ENCODE assay signal across 13 cellular contexts in genomic region chr17:61159415-61159814, GRCh38.
DNase-seq lines count a peak whose midpoint lies in the region; FAIRE-seq and TF ChIP-seq lines count a peak whose summit lies in the region.
"Had no signal": no experiment of that assay in that cellular context is flagged by ENCODE, and none has a peak within 500 bp of the region (broad histone marks: within the 10 kb centered on the region; RNA-seq: fewer than 3 reads in every experiment).

No MANE protein-coding gene starts in this region.

- H3K23me2 ChIP-seq in H1 (ENCODE audit: low read depth, low read length) = no peaks in the 10 kb centered on the region

- no peak overlapping the region for H3K14ac ChIP-seq in H1 (ENCODE audit: insufficient read length)

- TF ChIP-seq EP300 in H1 (IDR thresholded peaks at IDR 0.05; ENCODE audit: borderline replicate concordance in 1 of 2, low read depth in 2 of 2, low read length in 2 of 2) = no peak

- H4K8ac ChIP-seq in H1 (ENCODE audit: extremely low read depth, insufficient read depth, low read length) = no peak overlapping the region

- no peak overlapping the region for H3K27ac ChIP-seq in H1 (ENCODE audit: low read depth, low read length)
- peak overlapping the region; percentile 2 for H3K27ac ChIP-seq in neutrophil
- no peak overlapping the region for H3K27ac ChIP-seq in vagina
- H3K27ac ChIP-seq: epithelial cell of prostate, thyroid gland had no signal

- H3K23ac ChIP-seq in H1 (ENCODE audit: insufficient read length) = no peak overlapping the region

- no peak overlapping the region for H3K18ac ChIP-seq in H1 (ENCODE audit: extremely low read depth, low read length)

- no peaks in the 10 kb centered on the region for H3K36me3 Mint-ChIP-seq in activated CD4-positive, alpha-beta memory T cell treated with anti-CD3 and anti-CD28 coated beads, Interleukin-2, amount 10 ng/mL, durations not matched to agents 7 days and 5 days (ENCODE audit: low read depth)

- CTCF ChIA-PET in H1 (lab: Charles Lee; ENCODE audit: partially characterized antibody) = no interaction called here
- CTCF ChIA-PET in activated CD4-positive, alpha-beta memory T cell treated with anti-CD3 and anti-CD28 coated beads, Interleukin-2, amount 10 ng/mL, durations not matched to agents 7 days and 5 days (lab: Charles Lee) = no interaction called here

- TF ChIP-seq RAD21 in H1 (IDR thresholded peaks at IDR 0.05 in 1 of 2, conservative IDR thresholded peaks at IDR 0.05 in 1 of 2; ENCODE audit: low read depth in 2 of 2, low read length in 2 of 2) = no peak

- no peak overlapping the region for H4K91ac ChIP-seq in H1 (replicated peaks; ENCODE audit: insufficient read length, low read length)

- no peak overlapping the region for H3K4me3 Mint-ChIP-seq in activated CD4-positive, alpha-beta memory T cell treated with anti-CD3 and anti-CD28 coated beads, Interleukin-2, amount 10 ng/mL, durations not matched to agents 7 days and 5 days
- H3K4me3 Mint-ChIP-seq: activated T-helper 1 cell treated with anti-CD3 and anti-CD28 coated beads, Interleukin-12 subunit alpha, Interleukin-12 subunit beta, Interleukin-2, Interleukin-4 antibody, amounts not matched to agents 30 ng/mL and 10 ng/mL and 1 ng/mL, durations not matched to agents 14 hours and 24 hours and 36 hours had no signal

- no peaks in the 10 kb centered on the region for H3K79me2 ChIP-seq in H1 (ENCODE audit: control insufficient read depth in 1 of 2, insufficient read depth in 2 of 2, low read length in 2 of 2)

- H3K4me1 Mint-ChIP-seq in activated CD4-positive, alpha-beta memory T cell treated with anti-CD3 and anti-CD28 coated beads, Interleukin-2, amount 10 ng/mL, durations not matched to agents 7 days and 5 days = peaks cover 11% of the 10 kb centered on the region

- no peak overlapping the region for H3K9ac ChIP-seq in H1 (replicated peaks in 1 of 4; ENCODE audit: extremely low read depth in 1 of 4, low read depth in 3 of 4, low read length in 3 of 4)

- no peak for TF ChIP-seq POLR2A in GM12892 (IDR thresholded peaks at IDR 0.05; ENCODE audit: low read depth, low read length)
- TF ChIP-seq POLR2A in H1 (IDR thresholded peaks at IDR 0.05; ENCODE audit: control extremely low read depth in 1 of 2, low read depth in 2 of 2, low read length in 2 of 2) = no peak
- no peak for TF ChIP-seq POLR2A in vagina (IDR thresholded peaks at IDR 0.05)

- no peaks in the 10 kb centered on the region for H4K20me1 ChIP-seq in H1 (replicated peaks in 1 of 2; ENCODE audit: control insufficient read depth in 1 of 2, insufficient read depth in 2 of 2, low read length in 2 of 2)

- H2BK120ac ChIP-seq in H1 (replicated peaks; ENCODE audit: low read depth, low read length) = no peak overlapping the region

- H2AFZ ChIP-seq in H1 (ENCODE audit: low read length) = no peak overlapping the region

- H2BK15ac ChIP-seq in H1 (ENCODE audit: low read length) = no peak overlapping the region

- no peak overlapping the region for H2BK5ac ChIP-seq in H1 (ENCODE audit: low read depth, low read length)

- H3K36me3 ChIP-seq in H1 (ENCODE audit: control insufficient read depth in 2 of 4, insufficient read depth in 4 of 4, low read length in 3 of 4) = no peaks in the 10 kb centered on the region
- H3K36me3 ChIP-seq in neutrophil = no peaks in the 10 kb centered on the region
- H3K36me3 ChIP-seq in vagina = no peaks in the 10 kb centered on the region
- H3K36me3 ChIP-seq: thyroid gland had no signal

- peak overlapping the region; percentile 48 for H4K5ac ChIP-seq in H1 (ENCODE audit: insufficient read length, low read depth, low read length)

- DNase-seq in GM12892 (ENCODE audit: insufficient read length) (no peak), NCI-H69 (lab: John Stamatoyannopoulos, UW) (peak; percentile 60), H1 (ENCODE audit: low read depth in 1 of 2, low spot score in 2 of 2) (no peak), superior temporal gyrus (ENCODE audit: extremely low spot score) (no peak), NAMALWA (ENCODE audit: low spot score) (no peak), vagina (ENCODE audit: extremely low spot score in 2 of 2) (no peak)
- no peak for DNase-seq in activated CD4-positive, alpha-beta memory T cell treated with anti-CD3 and anti-CD28 coated beads, Interleukin-2, amount 10 ng/mL, durations not matched to agents 7 days and 5 days
- DNase-seq: NCI-H1436 treated with DMSO at 0.1 percent for 48 hours, NCI-H748 treated with DMSO at 0.1 percent for 48 hours, thyroid gland had no signal

- FAIRE-seq in GM12892 (lab: Jason Lieb, UNC) = peak; percentile 50
- FAIRE-seq in H1 (lab: Jason Lieb, UNC) = peak; percentile 79

- no peak overlapping the region for H3K27ac Mint-ChIP-seq in activated CD4-positive, alpha-beta memory T cell treated with anti-CD3 and anti-CD28 coated beads, Interleukin-2, amount 10 ng/mL, durations not matched to agents 7 days and 5 days
- H3K27ac Mint-ChIP-seq: activated T-helper 1 cell treated with anti-CD3 and anti-CD28 coated beads, Interleukin-12 subunit alpha, Interleukin-12 subunit beta, Interleukin-2, Interleukin-4 antibody, amounts not matched to agents 30 ng/mL and 10 ng/mL and 1 ng/mL, durations not matched to agents 14 hours and 24 hours and 36 hours had no signal

- no peak overlapping the region for H3K4me2 ChIP-seq in H1 (ENCODE audit: insufficient read depth in 1 of 2, low read depth in 2 of 2, low read length in 2 of 2)

- no peaks in the 10 kb centered on the region for H3K27me3 Mint-ChIP-seq in activated CD4-positive, alpha-beta memory T cell treated with anti-CD3 and anti-CD28 coated beads, Interleukin-2, amount 10 ng/mL, durations not matched to agents 7 days and 5 days

- no peak overlapping the region for H3K56ac ChIP-seq in H1 (replicated peaks; ENCODE audit: insufficient read length, low read depth, low read length)

- POLR2A ChIA-PET in H1 (lab: Charles Lee; ENCODE audit: partially characterized antibody) = interaction anchor here (0.7 kb wide), 1 partner anchor 460 kb away, joined by 3 read pairs; no protein-coding TSS in a partner anchor
- POLR2A ChIA-PET in activated CD4-positive, alpha-beta memory T cell treated with anti-CD3 and anti-CD28 coated beads, Interleukin-2, amount 10 ng/mL, durations not matched to agents 7 days and 5 days (lab: Charles Lee) = no interaction called here

- H3K4me3 ChIP-seq in H1 (ENCODE audit: extremely low read depth in 1 of 4, insufficient read depth in 2 of 4, low read depth in 3 of 4, low read length in 4 of 4) (no peak overlapping the region), neutrophil (ENCODE audit: low read depth in 1 of 2, low read length in 1 of 2) (no peak overlapping the region), vagina (no peak overlapping the region)
- H3K4me3 ChIP-seq: thyroid gland had no signal

- no peaks in the 10 kb centered on the region for H3K9me3 ChIP-seq in H1 (ENCODE audit: insufficient read depth in 2 of 2, low read depth in 1 of 2, low read length in 1 of 2)
- no peaks in the 10 kb centered on the region for H3K9me3 ChIP-seq in neutrophil
- H3K9me3 ChIP-seq in vagina = no peaks in the 10 kb centered on the region
- H3K9me3 ChIP-seq: thyroid gland had no signal

- H3K9me3 Mint-ChIP-seq in activated CD4-positive, alpha-beta memory T cell treated with anti-CD3 and anti-CD28 coated beads, Interleukin-2, amount 10 ng/mL, durations not matched to agents 7 days and 5 days = no peaks in the 10 kb centered on the region

- H2AK5ac ChIP-seq in H1 (ENCODE audit: low read depth, low read length) = no peak overlapping the region

- H2BK20ac ChIP-seq in H1 (ENCODE audit: low read length) = no peak overlapping the region

- H3K4me1 ChIP-seq in H1 (replicated peaks in 1 of 4; ENCODE audit: control insufficient read depth in 3 of 4, insufficient read depth in 4 of 4, low read length in 3 of 4) (peaks cover 3 to 7% (median 5%) of the 10 kb centered on the region in 4 experiments; a peak in 6 of 7 replicates), neutrophil (ENCODE audit: control insufficient read depth in 1 of 2, insufficient read depth in 1 of 2, low read depth in 1 of 2, low read length in 1 of 2) (peaks cover 3 to 4% of the 10 kb centered on the region in 2 experiments), vagina (peaks cover 13% of the 10 kb centered on the region)
- H3K4me1 ChIP-seq: thyroid gland had no signal

- intact Hi-C loops in vagina (cut with DNase I) = no loop called here

- TF ChIP-seq CTCF in H1 (IDR thresholded peaks at IDR 0.05; ENCODE audit: control extremely low read depth in 1 of 3, insufficient read depth in 1 of 3, low read depth in 1 of 3, low read length in 3 of 3) (no peak), neutrophil (IDR thresholded peaks at IDR 0.05) (no peak), vagina (IDR thresholded peaks at IDR 0.05) (no peak)

- no peak overlapping the region for H2BK12ac ChIP-seq in H1 (ENCODE audit: low read depth, low read length)

- H3K79me1 ChIP-seq in H1 (ENCODE audit: low read depth, low read length) = no peaks in the 10 kb centered on the region

- no peaks in the 10 kb centered on the region for H3K27me3 ChIP-seq in H1 (replicated peaks in 1 of 4; ENCODE audit: control insufficient read depth in 3 of 4, extremely low read depth in 1 of 4, insufficient read depth in 3 of 4, low read length in 3 of 4)
- no peaks in the 10 kb centered on the region for H3K27me3 ChIP-seq in neutrophil
- H3K27me3 ChIP-seq in vagina = no peaks in the 10 kb centered on the region
- H3K27me3 ChIP-seq: thyroid gland had no signal

- H3K4ac ChIP-seq in H1 (replicated peaks; ENCODE audit: insufficient read length, low read depth, low read length) = no peak overlapping the region

TF ChIP-seq in H1, 55 proteins besides CTCF, POLR2A, EP300 and RAD21:
- TF ChIP-seq CREB1 (IDR thresholded peaks at IDR 0.05) (no peak), TCF12 (IDR thresholded peaks at IDR 0.05; ENCODE audit: low read depth, low read length) (no peak), SP2 (IDR thresholded peaks at IDR 0.05; ENCODE audit: low read length) (no peak), CHD1 (IDR thresholded peaks at IDR 0.05; ENCODE audit: low read depth, low read length) (no peak)
TF ChIP-seq in H1: peak in this region for 0.
